ENCODE assay signal across 13 cellular contexts in genomic region chr7:68770649-68771048, GRCh38.
DNase-seq lines count a peak whose midpoint lies in the region; ATAC-seq and TF ChIP-seq lines count a peak whose summit lies in the region.
"Had no signal": no experiment of that assay in that cellular context is flagged by ENCODE, and none has a peak within 500 bp of the region (broad histone marks: within the 10 kb centered on the region; RNA-seq: fewer than 3 reads in every experiment).

No MANE protein-coding gene starts in this region.

- TF ChIP-seq CTCF in cardiac muscle cell (IDR thresholded peaks at IDR 0.05; ENCODE audit: low read depth, low read length) (no peak), thyroid gland (IDR thresholded peaks at IDR 0.05) (no peak), GM20000 (IDR thresholded peaks at IDR 0.05; ENCODE audit: extremely low read depth, missing control alignments) (no peak), MCF 10A (IDR thresholded peaks at IDR 0.05; ENCODE audit: unreplicated experiment) (no peak)

- WGBS in thyroid gland, 2 donors = 8 to 22% methylated on average over 6 of the region's 6 CpGs

- no peaks in the 10 kb centered on the region for H3K27me3 Mint-ChIP-seq in MCF 10A (ENCODE audit: insufficient read depth, unreplicated experiment)
- H3K27me3 Mint-ChIP-seq: stimulated activated naive B cell treated with anti-CD40 and anti-IgM and Interleukin-4, amounts not matched to agents 10 μg/mL and 1 μg/mL and 100 μg/mL, for 72 hours had no signal

- intact Hi-C loops in Right ventricle myocardium superior (cut with DNase I) (no loop called here), cardiac septum (cut with DNase I) (no loop called here), thyroid gland (cut with DNase I) (no loop called here), MCF 10A (cut with micrococcal nuclease) (no loop called here)

- CTCF ChIA-PET in MCF 10A (lab: Yijun Ruan, JAX) = interaction anchor here (0.8 kb wide), 1 partner anchor 18 kb away, joined by 3 read pairs; no protein-coding TSS in a partner anchor

- H3K36me3 ChIP-seq in cardiac muscle cell (no peaks in the 10 kb centered on the region), thyroid gland (no peaks in the 10 kb centered on the region)

- ATAC-seq in Right ventricle myocardium superior (ENCODE audit: poor library complexity) = peak; percentile 96
- no peak for ATAC-seq in HG02759 (IDR thresholded peaks at IDR 0.05; ENCODE audit: unreplicated experiment)
- ATAC-seq: PC-3; stimulated activated naive B cell treated with anti-CD40 and anti-IgM and Interleukin-4, amounts not matched to agents 10 μg/mL and 1 μg/mL and 100 μg/mL, for 72 hours had no signal

- H3K27me3 ChIP-seq in cardiac muscle cell (no peaks in the 10 kb centered on the region), thyroid gland (no peaks in the 10 kb centered on the region)

- no TSS peak for BruUV-seq in MCF 10A (replicated peaks; lab: Mats Ljungman, UMichigan)

- no peaks in the 10 kb centered on the region for H3K36me3 Mint-ChIP-seq in MCF 10A (ENCODE audit: insufficient read depth, unreplicated experiment)

- no peak overlapping the region for H3K4me3 ChIP-seq in cardiac muscle cell
- no peak overlapping the region for H3K4me3 ChIP-seq in thyroid gland (replicated peaks in 1 of 3)

- H3K27ac ChIP-seq in cardiac muscle cell = no peak overlapping the region
- H3K27ac ChIP-seq in thyroid gland = no peak overlapping the region

- H3K27ac Mint-ChIP-seq in MCF 10A (ENCODE audit: low read depth, unreplicated experiment) = no peak overlapping the region
- H3K27ac Mint-ChIP-seq: stimulated activated naive B cell treated with anti-CD40 and anti-IgM and Interleukin-4, amounts not matched to agents 10 μg/mL and 1 μg/mL and 100 μg/mL, for 72 hours had no signal

- H3K4me3 Mint-ChIP-seq in MCF 10A (ENCODE audit: unreplicated experiment) = no peak overlapping the region
- H3K4me3 Mint-ChIP-seq: stimulated activated naive B cell treated with anti-CD40 and anti-IgM and Interleukin-4, amounts not matched to agents 10 μg/mL and 1 μg/mL and 100 μg/mL, for 72 hours had no signal

- DNase-seq in Right ventricle myocardium superior (peak; percentile 82), cardiac septum (ENCODE audit: low spot score) (no peak), NCI-H69 (lab: John Stamatoyannopoulos, UW) (peak; percentile 70), cardiac muscle cell (ENCODE audit: low read depth in 1 of 2, low spot score in 1 of 2) (peak; percentile 4 to 64), thyroid gland (peak; percentile 23), GM20000 (ENCODE audit: low spot score) (no peak), MCF 10A (ENCODE audit: unreplicated experiment) (no peak)
- DNase-seq: activated effector memory CD4-positive, alpha-beta T cell treated with anti-CD3 and anti-CD28 coated beads, Interleukin-2, amount 50 U/mL, for 16 hours; PC-3; stimulated activated CD4-positive, alpha-beta T cell treated with anti-CD3 and anti-CD28 coated beads, Interleukin-2, amount 100 ng/mL, for 24 hours; stimulated activated naive B cell treated with anti-CD40 and anti-IgM and Interleukin-4, amounts not matched to agents 10 μg/mL and 1 μg/mL and 100 μg/mL, for 72 hours; T-helper 1 cell had no signal

- H3K4me1 ChIP-seq in cardiac muscle cell (ENCODE audit: low read depth) = peaks cover 3% of the 10 kb centered on the region
- H3K4me1 ChIP-seq in thyroid gland = peaks cover 0 to 6% of the 10 kb centered on the region in 2 donors

- H3K9me3 ChIP-seq in cardiac muscle cell (ENCODE audit: low read depth) (no peaks in the 10 kb centered on the region), thyroid gland (no peaks in the 10 kb centered on the region)

- TF ChIP-seq POLR2A in thyroid gland (IDR thresholded peaks at IDR 0.05) = no peak

- no peaks in the 10 kb centered on the region for H3K4me1 Mint-ChIP-seq in MCF 10A (ENCODE audit: insufficient read depth, unreplicated experiment)

- H3K9me3 Mint-ChIP-seq in MCF 10A (ENCODE audit: unreplicated experiment) = peaks cover 36% of the 10 kb centered on the region

- POLR2A ChIA-PET in MCF 10A (lab: Yijun Ruan, JAX) = no interaction called here

Comparison
In these comparisons a context has a peak if more than half of its experiments do, and no peak if none do; other contexts are left out.
1. DNase-seq: peak in Right ventricle myocardium superior (single experiment), NCI-H69 (single experiment), cardiac muscle cell (2 of 2) and thyroid gland (2 of 2); none in cardiac septum (single experiment), GM20000 (single experiment) and MCF 10A (single experiment).